18 cellular contexts compared by ENCODE assay signal in the genomic region with DNA sequence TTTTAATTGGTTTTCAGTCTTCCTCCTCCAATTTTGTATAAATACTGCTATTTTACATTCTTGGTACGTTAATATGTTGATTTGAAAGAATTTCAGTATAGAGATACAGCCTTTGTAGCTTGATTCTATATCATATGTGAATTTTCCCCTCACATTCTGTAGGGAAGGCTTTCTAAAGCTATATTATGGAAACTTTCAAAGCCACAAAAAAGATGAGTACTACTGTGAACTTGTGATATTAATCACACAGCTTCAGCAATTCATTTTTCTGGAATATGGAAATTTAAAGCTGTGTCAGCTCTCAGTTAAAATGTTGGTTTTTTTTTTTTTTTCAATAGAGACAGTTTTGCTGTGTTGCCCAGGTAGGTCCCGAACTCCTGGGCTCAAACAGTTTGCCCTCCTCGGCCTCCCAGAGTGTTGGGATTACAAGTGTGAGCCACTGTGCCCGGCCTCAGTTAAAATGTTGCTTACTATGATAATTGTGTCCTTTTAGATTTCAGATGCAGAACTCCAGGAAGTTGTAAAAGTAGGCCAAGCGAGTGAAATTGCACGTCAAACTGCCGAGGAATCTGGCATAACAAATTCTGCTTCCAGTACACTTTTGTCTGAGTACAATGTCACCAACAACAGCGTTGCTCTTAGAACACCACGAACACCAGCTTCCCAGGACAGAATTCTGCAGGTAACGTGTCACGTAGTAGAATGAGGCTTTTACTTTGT.
"Had no signal": no experiment of that assay in that cellular context is flagged by ENCODE, and none has a peak within 500 bp of the region (broad histone marks: within the 10 kb centered on the region; RNA-seq: fewer than 3 reads in every experiment).

No MANE protein-coding gene starts in this region.

- H3K9me3 ChIP-seq: left ventricle myocardium inferior, SJSA1, thoracic aorta had no signal

- H3K4me3 Mint-ChIP-seq: brain, memory B cell, nephron progenitor cell had no signal

- H3K9me3 Mint-ChIP-seq: brain had no signal

- H3K4me1 Mint-ChIP-seq: nephron progenitor cell had no signal

- DNase-seq: activated CD4-positive, alpha-beta T cell treated with anti-CD3 and anti-CD28 coated beads, Interleukin-2, amount 50 U/mL, for 48 hours; activated naive CD4-positive, alpha-beta T cell treated with anti-CD3 and anti-CD28 coated beads, Interleukin-2, amount 50 U/mL, for 16 hours; central memory CD4-positive, alpha-beta T cell; foreskin fibroblast; glutamatergic neuron; hypothalamus; kidney; left ventricle myocardium inferior; nephron progenitor cell; occipital lobe; right cardiac atrium; stimulated activated CD4-positive, alpha-beta T cell treated with anti-CD3 and anti-CD28 coated beads, Interleukin-4, amount 100 ng/mL, for 4 hours; stimulated activated CD8-positive, alpha-beta memory T cell treated with anti-CD3 and anti-CD28 coated beads, Interleukin-4, amount 100 ng/mL, for 48 hours had no signal

- H3K27me3 Mint-ChIP-seq: brain, memory B cell, progenitor cell of endocrine pancreas had no signal

- ATAC-seq: right cardiac atrium had no signal

- H3K27ac Mint-ChIP-seq: brain, progenitor cell of endocrine pancreas had no signal
